1 cellular context compared by ENCODE assay signal in genomic region chr18:24271381-24272331, GRCh38.
A peak's percentile ranks its signal among the peaks of the same experiment; 100 is the strongest.
TF ChIP-seq lines count a peak whose summit lies in the region.

No MANE protein-coding gene starts in this region.

TF ChIP-seq in HepG2, 621 proteins besides CTCF, POLR2A, EP300 and RAD21 (continued from another document):
- TF ChIP-seq ZBTB25 (CRISPR knock-in tag; IDR thresholded peaks at IDR 0.05) (no peak), ARNT2 (CRISPR knock-in tag; IDR thresholded peaks at IDR 0.05; ENCODE audit: low read depth) (no peak), ZNF256 (CRISPR knock-in tag; conservative IDR thresholded peaks at IDR 0.05) (no peak), MAZ (IDR thresholded peaks at IDR 0.05; ENCODE audit: borderline replicate concordance, low read depth, low read length) (no peak), MAZ (CRISPR knock-in tag; IDR thresholded peaks at IDR 0.05; ENCODE audit: low read depth) (peak; percentile 49; the same call in 1 of the 2 replicates), ZNF143 (CRISPR knock-in tag; IDR thresholded peaks at IDR 0.05) (no peak), TRIM22 (IDR thresholded peaks at IDR 0.05) (no peak), ZNF570 (CRISPR knock-in tag; IDR thresholded peaks at IDR 0.05; ENCODE audit: borderline replicate concordance) (no peak), ETV6 (CRISPR knock-in tag; conservative IDR thresholded peaks at IDR 0.05) (no peak), IRF2 (CRISPR knock-in tag; IDR thresholded peaks at IDR 0.05) (no peak), FOXA3 (CRISPR knock-in tag; IDR thresholded peaks at IDR 0.05) (no peak), ZFP37 (CRISPR knock-in tag; IDR thresholded peaks at IDR 0.05; ENCODE audit: borderline replicate concordance) (no peak), ARNTL (CRISPR knock-in tag; IDR thresholded peaks at IDR 0.05) (no peak), ZNF530 (CRISPR knock-in tag; IDR thresholded peaks at IDR 0.05; ENCODE audit: low read depth) (no peak), ZNF546 (CRISPR knock-in tag; conservative IDR thresholded peaks at IDR 0.05) (no peak), ZBTB3 (CRISPR knock-in tag; IDR thresholded peaks at IDR 0.05; ENCODE audit: borderline replicate concordance, low read depth) (no peak)
- TF ChIP-seq, protein P1, sequence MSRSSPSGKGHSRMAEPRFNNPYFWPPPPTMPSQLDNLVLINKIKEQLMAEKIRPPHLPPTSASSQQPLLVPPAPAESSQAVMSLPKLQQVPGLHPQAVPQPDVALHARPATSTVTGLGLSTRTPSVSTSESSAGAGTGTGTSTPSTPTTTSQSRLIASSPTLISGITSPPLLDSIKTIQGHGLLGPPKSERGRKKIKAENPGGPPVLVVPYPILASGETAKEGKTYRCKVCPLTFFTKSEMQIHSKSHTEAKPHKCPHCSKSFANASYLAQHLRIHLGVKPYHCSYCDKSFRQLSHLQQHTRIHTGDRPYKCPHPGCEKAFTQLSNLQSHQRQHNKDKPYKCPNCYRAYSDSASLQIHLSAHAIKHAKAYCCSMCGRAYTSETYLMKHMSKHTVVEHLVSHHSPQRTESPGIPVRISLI (CRISPR knock-in tag; IDR thresholded peaks at IDR 0.05; ENCODE audit: borderline replicate concordance) = peak; percentile 63; the same call in 1 of the 2 replicates
- TF ChIP-seq, protein P2, sequence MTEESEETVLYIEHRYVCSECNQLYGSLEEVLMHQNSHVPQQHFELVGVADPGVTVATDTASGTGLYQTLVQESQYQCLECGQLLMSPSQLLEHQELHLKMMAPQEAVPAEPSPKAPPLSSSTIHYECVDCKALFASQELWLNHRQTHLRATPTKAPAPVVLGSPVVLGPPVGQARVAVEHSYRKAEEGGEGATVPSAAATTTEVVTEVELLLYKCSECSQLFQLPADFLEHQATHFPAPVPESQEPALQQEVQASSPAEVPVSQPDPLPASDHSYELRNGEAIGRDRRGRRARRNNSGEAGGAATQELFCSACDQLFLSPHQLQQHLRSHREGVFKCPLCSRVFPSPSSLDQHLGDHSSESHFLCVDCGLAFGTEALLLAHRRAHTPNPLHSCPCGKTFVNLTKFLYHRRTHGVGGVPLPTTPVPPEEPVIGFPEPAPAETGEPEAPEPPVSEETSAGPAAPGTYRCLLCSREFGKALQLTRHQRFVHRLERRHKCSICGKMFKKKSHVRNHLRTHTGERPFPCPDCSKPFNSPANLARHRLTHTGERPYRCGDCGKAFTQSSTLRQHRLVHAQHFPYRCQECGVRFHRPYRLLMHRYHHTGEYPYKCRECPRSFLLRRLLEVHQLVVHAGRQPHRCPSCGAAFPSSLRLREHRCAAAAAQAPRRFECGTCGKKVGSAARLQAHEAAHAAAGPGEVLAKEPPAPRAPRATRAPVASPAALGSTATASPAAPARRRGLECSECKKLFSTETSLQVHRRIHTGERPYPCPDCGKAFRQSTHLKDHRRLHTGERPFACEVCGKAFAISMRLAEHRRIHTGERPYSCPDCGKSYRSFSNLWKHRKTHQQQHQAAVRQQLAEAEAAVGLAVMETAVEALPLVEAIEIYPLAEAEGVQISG (CRISPR knock-in tag; IDR thresholded peaks at IDR 0.05) = no peak
- TF ChIP-seq, protein P3, sequence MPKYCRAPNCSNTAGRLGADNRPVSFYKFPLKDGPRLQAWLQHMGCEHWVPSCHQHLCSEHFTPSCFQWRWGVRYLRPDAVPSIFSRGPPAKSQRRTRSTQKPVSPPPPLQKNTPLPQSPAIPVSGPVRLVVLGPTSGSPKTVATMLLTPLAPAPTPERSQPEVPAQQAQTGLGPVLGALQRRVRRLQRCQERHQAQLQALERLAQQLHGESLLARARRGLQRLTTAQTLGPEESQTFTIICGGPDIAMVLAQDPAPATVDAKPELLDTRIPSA (CRISPR knock-in tag; IDR thresholded peaks at IDR 0.05; ENCODE audit: borderline replicate concordance) = no peak
- TF ChIP-seq, protein P4, sequence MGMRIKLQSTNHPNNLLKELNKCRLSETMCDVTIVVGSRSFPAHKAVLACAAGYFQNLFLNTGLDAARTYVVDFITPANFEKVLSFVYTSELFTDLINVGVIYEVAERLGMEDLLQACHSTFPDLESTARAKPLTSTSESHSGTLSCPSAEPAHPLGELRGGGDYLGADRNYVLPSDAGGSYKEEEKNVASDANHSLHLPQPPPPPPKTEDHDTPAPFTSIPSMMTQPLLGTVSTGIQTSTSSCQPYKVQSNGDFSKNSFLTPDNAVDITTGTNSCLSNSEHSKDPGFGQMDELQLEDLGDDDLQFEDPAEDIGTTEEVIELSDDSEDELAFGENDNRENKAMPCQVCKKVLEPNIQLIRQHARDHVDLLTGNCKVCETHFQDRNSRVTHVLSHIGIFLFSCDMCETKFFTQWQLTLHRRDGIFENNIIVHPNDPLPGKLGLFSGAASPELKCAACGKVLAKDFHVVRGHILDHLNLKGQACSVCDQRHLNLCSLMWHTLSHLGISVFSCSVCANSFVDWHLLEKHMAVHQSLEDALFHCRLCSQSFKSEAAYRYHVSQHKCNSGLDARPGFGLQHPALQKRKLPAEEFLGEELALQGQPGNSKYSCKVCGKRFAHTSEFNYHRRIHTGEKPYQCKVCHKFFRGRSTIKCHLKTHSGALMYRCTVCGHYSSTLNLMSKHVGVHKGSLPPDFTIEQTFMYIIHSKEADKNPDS (CRISPR knock-in tag; IDR thresholded peaks at IDR 0.05) = no peak
